ENCODE assay signal across 7 cellular contexts in genomic region chr12:49184697-49185096, GRCh38. TPM values are rescaled to one million over a fixed set of nuclear protein-coding genes. Genes with fewer than 3 reads are reported as not detected.
A peak's percentile ranks its signal among the peaks of the same experiment; 100 is the strongest.
DNase-seq lines count a peak whose midpoint lies in the region; ATAC-seq and TF ChIP-seq lines count a peak whose summit lies in the region.
"Not testable (repeated sequence)": the region's sequence is repeated elsewhere in the genome, so short reads cannot be mapped to it uniquely, and the experiment has no call there.

No MANE protein-coding gene starts in this region.

- POLR2A ChIA-PET in CD4-positive, alpha-beta memory T cell (lab: Charles Lee; ENCODE audit: partially characterized antibody): not testable (repeated sequence)

- not testable (repeated sequence) for ATAC-seq in SK-N-SH treated with all-trans-retinoic acid at 6 μM for 48 hours; central memory CD8-positive, alpha-beta T cell (replicated peaks; ENCODE audit: extremely low read depth, poor library complexity, severe bottlenecking); natural killer cell

- not testable (repeated sequence) for H3K4me3 ChIP-seq in CD4-positive, alpha-beta memory T cell (ENCODE audit: low read length in 2 of 2)
- H3K4me3 ChIP-seq in neuron (ENCODE audit: low read length): peak overlapping the region; percentile 64

- not testable (repeated sequence) for H3K9me3 ChIP-seq in CD4-positive, alpha-beta memory T cell (ENCODE audit: control insufficient read depth in 1 of 2, low read length in 2 of 2); neuron (ENCODE audit: low read length)

- CTCF ChIA-PET in CD4-positive, alpha-beta memory T cell (lab: Charles Lee; ENCODE audit: partially characterized antibody): not testable (repeated sequence)

- H3K4me1 Mint-ChIP-seq in CD4-positive, alpha-beta memory T cell: peaks cover 10 to 41% (median 27%) of the 10 kb centered on the region in 4 donors
- H3K4me1 Mint-ChIP-seq in activated naive CD4-positive, alpha-beta T cell treated with anti-CD3 and anti-CD28 coated beads, Interleukin-2, amount 50 U/mL, for 24 hours: peaks cover 17% of the 10 kb centered on the region
- peaks cover 21% of the 10 kb centered on the region for H3K4me1 Mint-ChIP-seq in central memory CD8-positive, alpha-beta T cell
- H3K4me1 Mint-ChIP-seq in glutamatergic neuron (ENCODE audit: low read depth, unreplicated experiment) (peaks cover 14% of the 10 kb centered on the region), natural killer cell (peaks cover 23 to 26% of the 10 kb centered on the region in 2 donors)

- peaks cover 31 to 38% of the 10 kb centered on the region in 2 donors for H3K36me3 Mint-ChIP-seq in CD4-positive, alpha-beta memory T cell
- H3K36me3 Mint-ChIP-seq in activated naive CD4-positive, alpha-beta T cell treated with anti-CD3 and anti-CD28 coated beads, Interleukin-2, amount 50 U/mL, for 24 hours: not testable (repeated sequence)
- H3K36me3 Mint-ChIP-seq in central memory CD8-positive, alpha-beta T cell (ENCODE audit: insufficient read depth): peaks cover 58% of the 10 kb centered on the region
- H3K36me3 Mint-ChIP-seq in glutamatergic neuron (ENCODE audit: unreplicated experiment) (peaks cover 20% of the 10 kb centered on the region), natural killer cell (peaks cover 11% of the 10 kb centered on the region)

- H3K9me3 Mint-ChIP-seq in CD4-positive, alpha-beta memory T cell: peaks cover 0 to 12% (median 0%) of the 10 kb centered on the region in 8 donors
- H3K9me3 Mint-ChIP-seq in activated naive CD4-positive, alpha-beta T cell treated with anti-CD3 and anti-CD28 coated beads, Interleukin-2, amount 50 U/mL, for 24 hours; central memory CD8-positive, alpha-beta T cell; natural killer cell: not testable (repeated sequence)
- peaks cover 52% of the 10 kb centered on the region for H3K9me3 Mint-ChIP-seq in glutamatergic neuron (ENCODE audit: unreplicated experiment)

- peak overlapping the region in 2 of 8 donors; percentile 25 to 29 for H3K4me3 Mint-ChIP-seq in CD4-positive, alpha-beta memory T cell
- not testable (repeated sequence) for H3K4me3 Mint-ChIP-seq in activated naive CD4-positive, alpha-beta T cell treated with anti-CD3 and anti-CD28 coated beads, Interleukin-2, amount 50 U/mL, for 24 hours; natural killer cell
- H3K4me3 Mint-ChIP-seq in central memory CD8-positive, alpha-beta T cell: peak overlapping the region; percentile 16
- H3K4me3 Mint-ChIP-seq in glutamatergic neuron (ENCODE audit: unreplicated experiment): peak overlapping the region; percentile 99

- H3K4me1 ChIP-seq in CD4-positive, alpha-beta memory T cell (ENCODE audit: insufficient read depth, low read length): peaks cover 15% of the 10 kb centered on the region
- H3K4me1 ChIP-seq in neuron (ENCODE audit: insufficient read depth, low read length): peaks cover 19% of the 10 kb centered on the region

- intact Hi-C loops in CD4-positive, alpha-beta memory T cell (cut with micrococcal nuclease): loop anchor here (5.0 kb wide), 1 partner anchor 97 kb away; no protein-coding TSS in a partner anchor
- intact Hi-C loops in natural killer cell (cut with micrococcal nuclease): loop anchor here (5.0 kb wide), 1 partner anchor 112 kb away; no protein-coding TSS in a partner anchor

- not testable (repeated sequence) for H3K27ac ChIP-seq in CD4-positive, alpha-beta memory T cell (ENCODE audit: low read depth, low read length)

- H3K27me3 Mint-ChIP-seq in CD4-positive, alpha-beta memory T cell; activated naive CD4-positive, alpha-beta T cell treated with anti-CD3 and anti-CD28 coated beads, Interleukin-2, amount 50 U/mL, for 24 hours; central memory CD8-positive, alpha-beta T cell; natural killer cell (ENCODE audit: low read depth in 2 of 2): not testable (repeated sequence)
- H3K27me3 Mint-ChIP-seq in glutamatergic neuron (ENCODE audit: unreplicated experiment): peaks cover 39% of the 10 kb centered on the region

- H3K27ac Mint-ChIP-seq in CD4-positive, alpha-beta memory T cell: peak overlapping the region in 6 of 7 donors; percentile 25 to 78 (median 70)
- peak overlapping the region; percentile 77 for H3K27ac Mint-ChIP-seq in activated naive CD4-positive, alpha-beta T cell treated with anti-CD3 and anti-CD28 coated beads, Interleukin-2, amount 50 U/mL, for 24 hours
- peak overlapping the region; percentile 89 for H3K27ac Mint-ChIP-seq in central memory CD8-positive, alpha-beta T cell (ENCODE audit: low read depth)
- H3K27ac Mint-ChIP-seq in glutamatergic neuron (ENCODE audit: unreplicated experiment): peak overlapping the region; percentile 100
- peak overlapping the region; percentile 44 to 45 for H3K27ac Mint-ChIP-seq in natural killer cell

- H2AFZ ChIP-seq in neuron (ENCODE audit: low read depth, low read length): not testable (repeated sequence)

- peak in 3 of 5 donors; percentile 8 to 13 (median 10) for DNase-seq in CD4-positive, alpha-beta memory T cell
- not testable (repeated sequence) for DNase-seq in central memory CD8-positive, alpha-beta T cell (ENCODE audit: low spot score in 2 of 2); glutamatergic neuron; natural killer cell

- peaks cover 11% of the 10 kb centered on the region for H3K36me3 ChIP-seq in CD4-positive, alpha-beta memory T cell (ENCODE audit: insufficient read depth, low read length)
- H3K36me3 ChIP-seq in neuron (ENCODE audit: insufficient read depth, low read length): peaks cover 33% of the 10 kb centered on the region

- TF ChIP-seq CTCF in glutamatergic neuron (IDR thresholded peaks at IDR 0.05; ENCODE audit: partially characterized antibody, unreplicated experiment); natural killer cell (IDR thresholded peaks at IDR 0.05): not testable (repeated sequence)

- not testable (repeated sequence) for H3K27me3 ChIP-seq in CD4-positive, alpha-beta memory T cell (ENCODE audit: insufficient read depth, low read length); neuron (ENCODE audit: insufficient read depth, low read length)

TF ChIP-seq in SK-N-SH treated with all-trans-retinoic acid at 6 μM for 48 hours, 23 proteins besides CTCF, POLR2A, EP300 and RAD21:
- peak; percentile 24; the same call in 1 of the 2 replicates for TF ChIP-seq ZFP30 (CRISPR knock-in tag; IDR thresholded peaks at IDR 0.05)
- TF ChIP-seq, protein P1, sequence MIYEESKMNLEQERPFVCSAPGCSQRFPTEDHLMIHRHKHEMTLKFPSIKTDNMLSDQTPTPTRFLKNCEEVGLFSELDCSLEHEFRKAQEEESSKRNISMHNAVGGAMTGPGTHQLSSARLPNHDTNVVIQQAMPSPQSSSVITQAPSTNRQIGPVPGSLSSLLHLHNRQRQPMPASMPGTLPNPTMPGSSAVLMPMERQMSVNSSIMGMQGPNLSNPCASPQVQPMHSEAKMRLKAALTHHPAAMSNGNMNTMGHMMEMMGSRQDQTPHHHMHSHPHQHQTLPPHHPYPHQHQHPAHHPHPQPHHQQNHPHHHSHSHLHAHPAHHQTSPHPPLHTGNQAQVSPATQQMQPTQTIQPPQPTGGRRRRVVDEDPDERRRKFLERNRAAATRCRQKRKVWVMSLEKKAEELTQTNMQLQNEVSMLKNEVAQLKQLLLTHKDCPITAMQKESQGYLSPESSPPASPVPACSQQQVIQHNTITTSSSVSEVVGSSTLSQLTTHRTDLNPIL (CRISPR knock-in tag; IDR thresholded peaks at IDR 0.05; ENCODE audit: low read depth): peak; percentile 60; the same call in 1 of the 2 replicates
- TF ChIP-seq, protein P2, sequence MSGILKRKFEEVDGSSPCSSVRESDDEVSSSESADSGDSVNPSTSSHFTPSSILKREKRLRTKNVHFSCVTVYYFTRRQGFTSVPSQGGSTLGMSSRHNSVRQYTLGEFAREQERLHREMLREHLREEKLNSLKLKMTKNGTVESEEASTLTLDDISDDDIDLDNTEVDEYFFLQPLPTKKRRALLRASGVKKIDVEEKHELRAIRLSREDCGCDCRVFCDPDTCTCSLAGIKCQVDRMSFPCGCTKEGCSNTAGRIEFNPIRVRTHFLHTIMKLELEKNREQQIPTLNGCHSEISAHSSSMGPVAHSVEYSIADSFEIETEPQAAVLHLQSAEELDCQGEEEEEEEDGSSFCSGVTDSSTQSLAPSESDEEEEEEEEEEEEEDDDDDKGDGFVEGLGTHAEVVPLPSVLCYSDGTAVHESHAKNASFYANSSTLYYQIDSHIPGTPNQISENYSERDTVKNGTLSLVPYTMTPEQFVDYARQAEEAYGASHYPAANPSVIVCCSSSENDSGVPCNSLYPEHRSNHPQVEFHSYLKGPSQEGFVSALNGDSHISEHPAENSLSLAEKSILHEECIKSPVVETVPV (CRISPR knock-in tag; IDR thresholded peaks at IDR 0.05): 0 out of 2 replicates have a peak, but pooled peaks have one; percentile 69
TF ChIP-seq in SK-N-SH treated with all-trans-retinoic acid at 6 μM for 48 hours: peak in this region for 3; not testable (repeated sequence) for 20.

RNA-seq across cellular contexts. Expression of gene TUBA1A, which starts 4.2 kb away (rescaled TPM):
- total RNA-seq in CD4-positive, alpha-beta memory T cell: 100 to 1,000 TPM in 1 of 2 experiments, 10 to 100 TPM in 1; 97.5 to 102 TPM
- 100 to 1,000 TPM; 164 to 315 TPM for polyA plus RNA-seq in CD4-positive, alpha-beta memory T cell
- total RNA-seq in glutamatergic neuron (ENCODE audit: unreplicated experiment): 7,184 TPM
- 100 to 1,000 TPM; 129 to 403 (median 182) TPM for total RNA-seq in natural killer cell

RNA-seq across cellular contexts. Expression of gene TUBA1B, which starts 53.5 kb away (rescaled TPM):
- total RNA-seq in CD4-positive, alpha-beta memory T cell: 100 to 1,000 TPM; 332 to 361 TPM
- 100 to 1,000 TPM; 411 to 573 TPM for polyA plus RNA-seq in CD4-positive, alpha-beta memory T cell
- total RNA-seq in glutamatergic neuron (ENCODE audit: unreplicated experiment): 924 TPM
- total RNA-seq in natural killer cell: 100 to 1,000 TPM; 147 to 185 (median 178) TPM

Comparison
In these comparisons a context has a peak if more than half of its experiments do, and no peak if none do; other contexts are left out.
1. H3K27ac Mint-ChIP-seq: peak in every context shown above with its lines; median percentile 100 in glutamatergic neuron; 89 in central memory CD8-positive, alpha-beta T cell; 77 in activated naive CD4-positive, alpha-beta T cell treated with anti-CD3 and anti-CD28 coated beads, Interleukin-2, amount 50 U/mL, for 24 hours; 70 in CD4-positive, alpha-beta memory T cell; 44 in natural killer cell.
2. RNA of gene TUBA1A, which starts 4.2 kb away (total RNA-seq): 7,184 TPM in glutamatergic neuron (single experiment); 129 to 403 TPM in natural killer cell and 97.5 to 102 TPM in CD4-positive, alpha-beta memory T cell; every median in the first group is over 10 times any median in the second.